ENCODE assay signal across 8 cellular contexts in genomic region chr20:31698803-31699718, GRCh38. TPM values are rescaled to one million over a fixed set of nuclear protein-coding genes. Genes with fewer than 3 reads are reported as not detected.
DNase-seq lines count a peak whose midpoint lies in the region; ATAC-seq and TF ChIP-seq lines count a peak whose summit lies in the region.

No MANE protein-coding gene starts in this region.

- no peaks in the 10 kb centered on the region for H4K20me1 ChIP-seq in smooth muscle cell (ENCODE audit: low read depth)

- H3K27ac ChIP-seq in smooth muscle cell (ENCODE audit: low read depth): peak overlapping the region; percentile 96

- H3K9ac ChIP-seq in smooth muscle cell (ENCODE audit: low read depth): peak overlapping the region; percentile 82

- peaks cover 16% of the 10 kb centered on the region for H3F3A ChIP-seq in smooth muscle cell (ENCODE audit: low read depth)

- peaks cover 7% of the 10 kb centered on the region for H3K4me1 ChIP-seq in smooth muscle cell (ENCODE audit: low read depth)

- peaks cover 55% of the 10 kb centered on the region for H3K79me2 ChIP-seq in smooth muscle cell (ENCODE audit: low read depth)

- POLR2A ChIA-PET in BJ (lab: Charles Lee): interaction anchor here (1.2 kb wide), 1 partner anchor 14 kb away, joined by 3 read pairs; no protein-coding TSS in a partner anchor

- 56% methylated on average over 6 of the region's 6 CpGs for WGBS in smooth muscle cell (ENCODE audit: low lambda C conversion rate)

- no peak for TF ChIP-seq CTCF in BJ (IDR thresholded peaks at IDR 0.05; ENCODE audit: insufficient read depth, low read depth, low read length)
- no peak for TF ChIP-seq CTCF in smooth muscle cell (IDR thresholded peaks at IDR 0.05; ENCODE audit: borderline replicate concordance, insufficient read depth, poor library complexity, severe bottlenecking)

- peak overlapping the region; percentile 58 for H3K4me2 ChIP-seq in smooth muscle cell

- H3K27me3 ChIP-seq in BJ (ENCODE audit: control insufficient read depth, insufficient read depth, low read length): no peaks in the 10 kb centered on the region
- no peaks in the 10 kb centered on the region for H3K27me3 ChIP-seq in smooth muscle cell (ENCODE audit: low read depth)

- CTCF ChIA-PET in BJ (lab: Yijun Ruan, JAX): interaction anchor here (0.8 to 2.9 kb wide), 7 partner anchors 11 to 147 kb away, joined by 3 to 14 read pairs (median 5); partner anchors contain the start of gene BCL2L1

- no peaks in the 10 kb centered on the region for H3K9me3 ChIP-seq in smooth muscle cell (replicated peaks; ENCODE audit: low read depth)

- ATAC-seq in GM18519 (IDR thresholded peaks at IDR 0.05; ENCODE audit: low FRiP score, unreplicated experiment) (peak; percentile 90), HG02973 (IDR thresholded peaks at IDR 0.05; ENCODE audit: unreplicated experiment) (peak; percentile 94)

- peak; percentile 91 for DNase-seq in BJ (ENCODE audit: low read depth)
- DNase-seq in NCI-H226: peak; percentile 93
- DNase-seq in astrocyte of the hippocampus (ENCODE audit: low read depth, low spot score): peak; percentile 92
- DNase-seq in inferior parietal cortex (ENCODE audit: extremely low spot score): peak; percentile 77
- no peak for DNase-seq in smooth muscle cell (lab: John Stamatoyannopoulos, UW; ENCODE audit: unreplicated experiment)
- no peak for DNase-seq in AML-193 (lab: John Stamatoyannopoulos, UW)

- H3K4me3 ChIP-seq in BJ (ENCODE audit: low read depth, low read length) (no peak overlapping the region), smooth muscle cell (no peak overlapping the region)

- no peak overlapping the region for H2AFZ ChIP-seq in smooth muscle cell (ENCODE audit: low read depth)

- no peaks in the 10 kb centered on the region for H3K36me3 ChIP-seq in BJ (ENCODE audit: control insufficient read depth, insufficient read depth, low read length)
- no peaks in the 10 kb centered on the region for H3K36me3 ChIP-seq in smooth muscle cell (ENCODE audit: low read depth)

RNA-seq across cellular contexts. Expression of gene BCL2L1, which starts 23.6 kb away (rescaled TPM):
- 73.2 and 90.7 TPM in 2 replicates for polyA plus RNA-seq in BJ (2011; rRNA removed)
- 33.1 and 46.3 TPM in 2 replicates for polyA minus RNA-seq in BJ (2011; rRNA and poly(A)+ RNA removed)
- total RNA-seq in smooth muscle cell: 35.5 and 47.0 TPM in 2 replicates
- polyA plus RNA-seq in smooth muscle cell: 24.8 and 41.1 TPM in 2 replicates

RNA-seq across cellular contexts. Expression of gene TPX2, which starts 40.0 kb away (rescaled TPM):
- polyA plus RNA-seq in BJ (2011; rRNA removed) (29.9 and 39.2 TPM in 2 replicates), smooth muscle cell (18.7 and 21.7 TPM in 2 replicates)
- 17.3 and 20.5 TPM in 2 replicates for polyA minus RNA-seq in BJ (2011; rRNA and poly(A)+ RNA removed)
- 24.5 and 28.3 TPM in 2 replicates for total RNA-seq in smooth muscle cell

Comparison
In these comparisons a context has a peak if more than half of its experiments do, and no peak if none do; other contexts are left out.
1. DNase-seq: peak in BJ (single experiment), NCI-H226 (single experiment), astrocyte of the hippocampus (single experiment) and inferior parietal cortex (single experiment); none in smooth muscle cell (single experiment) and AML-193 (0 of 2).